In genomic region chr7:69599879-69600764, GRCh38 we compare ENCODE assay signal across 8 cellular contexts. TPM values are rescaled to one million over a fixed set of nuclear protein-coding genes. Genes with fewer than 3 reads are reported as not detected.
A peak's percentile ranks its signal among the peaks of the same experiment; 100 is the strongest.
DNase-seq lines count a peak whose midpoint lies in the region; ATAC-seq and TF ChIP-seq lines count a peak whose summit lies in the region.

No MANE protein-coding gene starts in this region.

- H3K27me3 ChIP-seq in DND-41 (ENCODE audit: insufficient read depth, low read length, poor library complexity) (no peaks in the 10 kb centered on the region), Karpas-422 (ENCODE audit: low read length) (no peaks in the 10 kb centered on the region), esophagus (ENCODE audit: control insufficient read depth in 1 of 2, insufficient read depth in 2 of 2, low read length in 2 of 2) (peaks cover 0 to 3% of the 10 kb centered on the region in 2 donors), trophoblast cell (ENCODE audit: insufficient read depth, low read length) (peaks cover 34% of the 10 kb centered on the region)

- ATAC-seq in DND-41 (ENCODE audit: insufficient read depth, low read depth), result no peak
- ATAC-seq in GM18873 (IDR thresholded peaks at IDR 0.05; ENCODE audit: low FRiP score, unreplicated experiment), result no peak

- H2BK12ac ChIP-seq in trophoblast cell (ENCODE audit: low read length), result no peak overlapping the region

- DNase-seq in DND-41 (peak; percentile 45), Karpas-422 (peak; percentile 66), trophoblast cell (no peak), middle frontal gyrus (ENCODE audit: extremely low spot score, low spot score) (no peak), mucosa of gallbladder (ENCODE audit: low spot score) (no peak)
- no peak for DNase-seq in activated CD4-positive, alpha-beta T cell treated with anti-CD3 and anti-CD28 coated beads, Interleukin-2, amount 50 U/mL, for 48 hours

- H3K9me2 ChIP-seq in Karpas-422 (replicated peaks; ENCODE audit: insufficient read depth, low read length), result no peaks in the 10 kb centered on the region

- TF ChIP-seq CTCF in DND-41 (IDR thresholded peaks at IDR 0.05; ENCODE audit: borderline replicate concordance, extremely low read depth, low read length, poor library complexity, severe bottlenecking), result no peak

- H3K14ac ChIP-seq in trophoblast cell (ENCODE audit: low read length), result peak overlapping the region; percentile 65

- H4K91ac ChIP-seq in trophoblast cell (ENCODE audit: low read depth, low read length), result peak overlapping the region; percentile 19

- no peak overlapping the region for H2BK120ac ChIP-seq in trophoblast cell (ENCODE audit: insufficient read depth, low read length, poor library complexity)

- no peak overlapping the region for H2AK5ac ChIP-seq in trophoblast cell (ENCODE audit: low read length)

- no peak overlapping the region for H2BK5ac ChIP-seq in trophoblast cell (ENCODE audit: low read depth, low read length, poor library complexity)

- H4K20me1 ChIP-seq in DND-41 (ENCODE audit: insufficient read depth, low read length) (peaks cover 49% of the 10 kb centered on the region), Karpas-422 (ENCODE audit: insufficient read depth, low read depth, low read length) (peaks cover 49% of the 10 kb centered on the region)

- H3K27ac ChIP-seq in DND-41 (ENCODE audit: low read length), result peak overlapping the region; percentile 81
- H3K27ac ChIP-seq in Karpas-422 (ENCODE audit: low read length), result no peak overlapping the region
- H3K27ac ChIP-seq in esophagus (ENCODE audit: low read depth in 2 of 2, low read length in 1 of 2), result no peak overlapping the region
- H3K27ac ChIP-seq in trophoblast cell (ENCODE audit: low read depth, low read length), result no peak overlapping the region

- H3K9ac ChIP-seq in DND-41 (ENCODE audit: low read depth, low read length) (peak overlapping the region; percentile 76), Karpas-422 (ENCODE audit: low read length) (peak overlapping the region; percentile 87), trophoblast cell (ENCODE audit: low read length) (peak overlapping the region; percentile 30)

- H3K4me1 ChIP-seq in DND-41 (ENCODE audit: insufficient read depth, low read length) (peaks cover 65% of the 10 kb centered on the region), Karpas-422 (ENCODE audit: low read length) (peaks cover 34% of the 10 kb centered on the region), esophagus (ENCODE audit: control insufficient read depth in 2 of 2, insufficient read depth in 2 of 2, low read length in 1 of 2) (peaks cover 6 to 7% of the 10 kb centered on the region in 2 donors), trophoblast cell (ENCODE audit: control insufficient read depth in 1 of 2, insufficient read depth in 2 of 2, low read length in 2 of 2) (peaks cover 4 to 6% of the 10 kb centered on the region in 2 experiments)

- H2AFZ ChIP-seq in DND-41 (ENCODE audit: low read depth, low read length) (peak overlapping the region; percentile 81), Karpas-422 (ENCODE audit: low read length) (no peak overlapping the region), trophoblast cell (ENCODE audit: insufficient read depth, low read length, poor library complexity) (no peak overlapping the region)

- no peak overlapping the region for H3K23ac ChIP-seq in trophoblast cell (ENCODE audit: low read length)

- peaks cover 16% of the 10 kb centered on the region for H3K79me1 ChIP-seq in trophoblast cell (ENCODE audit: low read length)

- peak overlapping the region; percentile 91 to 97 for H3K4me3 ChIP-seq in DND-41 (ENCODE audit: low read depth in 1 of 2, low read length in 2 of 2)
- H3K4me3 ChIP-seq in Karpas-422 (ENCODE audit: low read length), result peak overlapping the region; percentile 91
- H3K4me3 ChIP-seq in esophagus (ENCODE audit: low read depth in 1 of 2, low read length in 2 of 2), result peak overlapping the region; percentile 51 to 71
- peak overlapping the region; percentile 78 for H3K4me3 ChIP-seq in trophoblast cell (ENCODE audit: low read depth, low read length)

- WGBS in esophagus, 2 donors, result 0 to 1% methylated on average over 26 to 29 of the region's 29 CpGs
- no CpG with 5 or more reads among the region's 29 CpGs for WGBS in trophoblast cell (ENCODE audit: extremely low coverage, insufficient coverage, insufficient read length)

- H3K4ac ChIP-seq in trophoblast cell (ENCODE audit: low read depth, low read length), result no peak overlapping the region

- peak overlapping the region; percentile 95 for H3K4me2 ChIP-seq in DND-41 (ENCODE audit: insufficient read depth, low read length)
- peak overlapping the region; percentile 99 for H3K4me2 ChIP-seq in Karpas-422 (ENCODE audit: low read depth, low read length, poor library complexity, severe bottlenecking)
- H3K4me2 ChIP-seq in trophoblast cell (ENCODE audit: low read length), result peak overlapping the region; percentile 82

- no peak overlapping the region for H4K12ac ChIP-seq in trophoblast cell (ENCODE audit: low read depth, low read length)

- H3K9me3 ChIP-seq in DND-41 (ENCODE audit: insufficient read depth, low read length, severe bottlenecking), result no peaks in the 10 kb centered on the region
- H3K9me3 ChIP-seq in Karpas-422 (ENCODE audit: low read length), result no peaks in the 10 kb centered on the region
- no peaks in the 10 kb centered on the region for H3K9me3 ChIP-seq in esophagus (ENCODE audit: control insufficient read depth in 2 of 2, insufficient read depth in 1 of 2, low read depth in 1 of 2, low read length in 1 of 2)
- H3K9me3 ChIP-seq in trophoblast cell (ENCODE audit: insufficient read depth, low read depth, low read length), result no peaks in the 10 kb centered on the region

- H3K36me3 ChIP-seq in DND-41 (ENCODE audit: insufficient read depth, low read length) (no peaks in the 10 kb centered on the region), Karpas-422 (ENCODE audit: insufficient read depth, low read length) (no peaks in the 10 kb centered on the region), esophagus (ENCODE audit: control insufficient read depth in 2 of 2, insufficient read depth in 2 of 2, low read length in 1 of 2) (no peaks in the 10 kb centered on the region), trophoblast cell (ENCODE audit: control insufficient read depth in 1 of 2, insufficient read depth in 2 of 2, low read length in 2 of 2) (no peaks in the 10 kb centered on the region)

- H3K18ac ChIP-seq in trophoblast cell (ENCODE audit: low read length), result peak overlapping the region; percentile 67

- H4K8ac ChIP-seq in trophoblast cell (ENCODE audit: low read depth, low read length), result no peak overlapping the region

- H3K79me2 ChIP-seq in DND-41 (ENCODE audit: insufficient read depth, low read length) (peaks cover 59% of the 10 kb centered on the region), Karpas-422 (ENCODE audit: low read length) (no peaks in the 10 kb centered on the region), trophoblast cell (ENCODE audit: control insufficient read depth, insufficient read depth, low read length, poor library complexity) (peaks cover 9% of the 10 kb centered on the region)

RNA-seq across cellular contexts. Expression of gene AUTS2, which starts 1.8 kb away (rescaled TPM):
- 31.0 and 38.5 TPM in 2 replicates for total RNA-seq in Karpas-422 (2014; rRNA removed; shearing (Covaris generic); ENCODE audit: low replicate concordance)
- polyA plus RNA-seq in esophagus, result 10 to 100 TPM in 1 of 2 donors, 1 to 10 TPM in 1; 8.3 to 15.6 TPM
- 17.4 and 19.1 TPM in 2 replicates for polyA plus RNA-seq in trophoblast cell (2013)
- 50.1 TPM for total RNA-seq in mucosa of gallbladder

Comparison
In these comparisons a context has a peak if more than half of its experiments do, and no peak if none do; other contexts are left out.
1. DNase-seq: peak in DND-41 (single experiment) and Karpas-422 (single experiment); none in trophoblast cell (0 of 2), middle frontal gyrus (single experiment), mucosa of gallbladder (single experiment) and activated CD4-positive, alpha-beta T cell treated with anti-CD3 and anti-CD28 coated beads, Interleukin-2, amount 50 U/mL, for 48 hours (0 of 2).
2. H3K9ac ChIP-seq: peak in every context shown above with its lines; median percentile 87 in Karpas-422; 76 in DND-41; 30 in trophoblast cell.
3. Peak in every context shown above with its lines, with median percentiles within 50 percentile points of each other: H3K4me2 ChIP-seq and H3K4me3 ChIP-seq.